Comparison of ENCODE assay signal across 8 cellular contexts in genomic region chr21:29164330-29164942, GRCh38. TPM values are rescaled to one million over a fixed set of nuclear protein-coding genes. Genes with fewer than 3 reads are reported as not detected.
DNase-seq lines count a peak whose midpoint lies in the region; ATAC-seq and TF ChIP-seq lines count a peak whose summit lies in the region.

No MANE protein-coding gene starts in this region.

- POLR2A ChIA-PET in BJ (lab: Charles Lee) (interaction anchor here (0.6 kb wide), 1 partner anchor 1935 kb away, joined by 4 read pairs; no protein-coding TSS in a partner anchor), HEK293 (lab: Yijun Ruan, JAX) (interaction anchor here (1.0 to 1.2 kb wide), 3 partner anchors 9 to 135 kb away, joined by 3 to 4 read pairs (median 3); partner anchors contain the start of gene BACH1)

- H3K4me1 ChIP-seq in HEK293 (ENCODE audit: control insufficient read depth, insufficient read depth, low read length), result no peaks in the 10 kb centered on the region

- CTCF ChIA-PET in BJ (lab: Yijun Ruan, JAX), result interaction anchor here (0.6 to 3.9 kb wide), 32 partner anchors 9 to 221 kb away, joined by 3 to 32 read pairs (median 5); partner anchors contain the start of gene BACH1
- CTCF ChIA-PET in HEK293 (lab: Yijun Ruan, JAX), result interaction anchor here (0.6 to 3.0 kb wide), 63 partner anchors 9 to 1031 kb away, joined by 3 to 41 read pairs (median 4); partner anchors contain the start of gene BACH1

- no peaks in the 10 kb centered on the region for H3K27me3 ChIP-seq in BJ (ENCODE audit: control insufficient read depth, insufficient read depth, low read length)
- H3K27me3 ChIP-seq in neural cell (ENCODE audit: insufficient read depth, low read depth, low read length), result no peaks in the 10 kb centered on the region

- DNase-seq in BJ (ENCODE audit: low read depth) (no peak), OCI-M1 (lab: John Stamatoyannopoulos, UW) (peak; percentile 82), epithelial cell of esophagus (ENCODE audit: low read depth) (peak; percentile 85)

- ATAC-seq in HG02973 (IDR thresholded peaks at IDR 0.05; ENCODE audit: unreplicated experiment) (no peak), HG02623 (IDR thresholded peaks at IDR 0.05; ENCODE audit: unreplicated experiment) (no peak), GM19463 (IDR thresholded peaks at IDR 0.05; ENCODE audit: unreplicated experiment) (no peak)

- TF ChIP-seq CTCF in BJ (IDR thresholded peaks at IDR 0.05; ENCODE audit: insufficient read depth, low read depth, low read length) (peak; percentile 78), HEK293 (tag by site-specific recombination; IDR thresholded peaks at IDR 0.05) (no peak), epithelial cell of esophagus (IDR thresholded peaks at IDR 0.05; ENCODE audit: insufficient read depth, low read depth, low read length, missing control alignments) (peak; percentile 89), neural cell (IDR thresholded peaks at IDR 0.05; ENCODE audit: poor library complexity, severe bottlenecking) (peak; percentile 58)

- no peaks in the 10 kb centered on the region for H3F3A ChIP-seq in neural cell (ENCODE audit: insufficient read depth, low read length, poor library complexity, severe bottlenecking)

- H3K9me2 ChIP-seq in neural cell (ENCODE audit: insufficient read depth, low read length), result no peaks in the 10 kb centered on the region

- H2AFZ ChIP-seq in neural cell (ENCODE audit: low read depth, low read length), result no peak overlapping the region

- no peak overlapping the region for H3K4me3 ChIP-seq in BJ (ENCODE audit: low read depth, low read length)
- no peak overlapping the region for H3K4me3 ChIP-seq in HEK293 (ENCODE audit: low read depth, low read length)
- no peak overlapping the region for H3K4me3 ChIP-seq in epithelial cell of esophagus (ENCODE audit: low read length)
- no peak overlapping the region for H3K4me3 ChIP-seq in neural cell (ENCODE audit: low read length)

- no peak overlapping the region for H3K9ac ChIP-seq in neural cell (ENCODE audit: low read length)

- peak; percentile 70 for TF ChIP-seq RAD21 in neural cell (conservative IDR thresholded peaks at IDR 0.05)

- H3K27ac ChIP-seq in HEK293 (ENCODE audit: extremely low read depth, low read depth, low read length) (no peak overlapping the region), neural cell (ENCODE audit: low read length) (no peak overlapping the region)

- TF ChIP-seq EP300 in neural cell (conservative IDR thresholded peaks at IDR 0.05; ENCODE audit: poor library complexity, severe bottlenecking), result no peak

- no peaks in the 10 kb centered on the region for H4K20me1 ChIP-seq in neural cell (ENCODE audit: insufficient read depth)

- H3K4me2 ChIP-seq in neural cell (ENCODE audit: low read length), result no peak overlapping the region

- H3K36me3 ChIP-seq in BJ (ENCODE audit: control insufficient read depth, insufficient read depth, low read length), result no peaks in the 10 kb centered on the region
- H3K36me3 ChIP-seq in HEK293 (ENCODE audit: control insufficient read depth in 2 of 2, insufficient read depth in 1 of 2, low read length in 2 of 2), result no peaks in the 10 kb centered on the region
- H3K36me3 ChIP-seq in neural cell (ENCODE audit: insufficient read depth, low read length), result no peaks in the 10 kb centered on the region

- H3K9me3 ChIP-seq in HEK293 (ENCODE audit: control insufficient read depth, insufficient read depth, low read depth, low read length) (no peaks in the 10 kb centered on the region), neural cell (ENCODE audit: low read length) (no peaks in the 10 kb centered on the region)

- no peaks in the 10 kb centered on the region for H3K79me2 ChIP-seq in neural cell (replicated peaks; ENCODE audit: insufficient read depth, low read length)

TF ChIP-seq in HEK293, 187 proteins besides CTCF, POLR2A, EP300 and RAD21 (continues in another document):
- TF ChIP-seq ZBTB1 (tag by site-specific recombination; IDR thresholded peaks at IDR 0.05) (no peak), TRIM28 (IDR thresholded peaks at IDR 0.05; ENCODE audit: borderline replicate concordance, low read length) (no peak), SP3 (tag by site-specific recombination; IDR thresholded peaks at IDR 0.05) (no peak), ZNF302 (tag by site-specific recombination; IDR thresholded peaks at IDR 0.05; ENCODE audit: low read depth) (no peak), TCF7L2 (IDR thresholded peaks at IDR 0.05; ENCODE audit: borderline replicate concordance, low read depth, low read length) (no peak), ZNF324 (tag by site-specific recombination; IDR thresholded peaks at IDR 0.05) (0 out of 2 replicates have a peak, but pooled peaks have one; percentile 32), ZNF654 (tag by site-specific recombination; IDR thresholded peaks at IDR 0.05; ENCODE audit: low read depth) (peak; percentile 87)

TF ChIP-seq in neural cell, 6 proteins besides CTCF, POLR2A, EP300 and RAD21:
- no peak for TF ChIP-seq REST (IDR thresholded peaks at IDR 0.05; ENCODE audit: borderline replicate concordance)
- peak; percentile 64 for TF ChIP-seq SMC3 (conservative IDR thresholded peaks at IDR 0.05; ENCODE audit: poor library complexity)

RNA-seq across cellular contexts. Expression of gene MAP3K7CL, which starts 34.0 kb away (rescaled TPM):
- polyA plus RNA-seq in BJ (2011; rRNA removed), result 6.1 and 7.3 TPM in 2 replicates
- 3.7 and 9.1 TPM in 2 replicates for polyA minus RNA-seq in BJ (2011; rRNA and poly(A)+ RNA removed)
- polyA plus RNA-seq in neural cell, result not detected in 2 replicates
- polyA minus RNA-seq in neural cell, result 0.46 TPM in 1 of 2 replicates, not detected in the other
